ENCODE assay signal across 18 cellular contexts in the genomic region with DNA sequence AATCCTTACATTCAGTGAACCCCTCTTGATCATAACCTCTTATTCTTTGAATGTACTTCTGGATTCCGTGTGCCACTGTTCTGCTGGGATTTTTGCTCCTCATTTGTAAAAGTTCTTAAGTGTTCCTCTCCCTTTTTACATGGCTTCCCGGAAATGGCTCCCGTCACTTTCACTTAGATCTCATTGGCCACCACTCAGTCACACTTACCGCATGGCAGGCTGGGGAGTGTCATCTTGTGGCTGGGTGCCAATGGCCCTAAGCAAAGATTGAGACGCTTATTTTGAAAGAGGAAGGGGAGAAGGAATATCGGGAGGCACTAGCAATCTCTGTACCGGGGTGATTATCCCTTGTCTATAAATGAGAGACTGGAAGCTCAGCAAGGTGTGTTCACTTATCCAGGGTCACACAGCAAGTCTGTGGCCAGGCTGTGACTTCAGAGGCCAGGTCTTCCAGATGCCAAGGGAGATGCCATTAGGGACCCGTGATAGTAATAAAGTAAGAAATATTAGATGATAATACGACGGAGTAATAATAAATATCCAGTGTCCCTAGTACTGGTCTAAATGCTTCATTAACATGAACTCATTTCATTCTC.
DNase-seq lines count a peak whose midpoint lies in the region; ATAC-seq and TF ChIP-seq lines count a peak whose summit lies in the region.
"Had no signal": no experiment of that assay in that cellular context is flagged by ENCODE, and none has a peak within 500 bp of the region (broad histone marks: within the 10 kb centered on the region; RNA-seq: fewer than 3 reads in every experiment).

No MANE protein-coding gene starts in this region.

- 90 to 96% methylated on average over 4 to 9 of the region's 10 CpGs for WGBS in endodermal cell (ENCODE audit: insufficient coverage in 1 of 2, insufficient read length in 1 of 2), 2 experiments

- no peaks in the 10 kb centered on the region for H3K9me3 ChIP-seq in A673 (ENCODE audit: low read depth, low read length, poor library complexity, severe bottlenecking)
- H3K9me3 ChIP-seq in SK-N-MC (ENCODE audit: low read depth, low read length), result no peaks in the 10 kb centered on the region
- no peaks in the 10 kb centered on the region for H3K9me3 ChIP-seq in endodermal cell (ENCODE audit: control insufficient read depth, low read length)
- H3K9me3 ChIP-seq: Peyer's patch had no signal

- no peak overlapping the region for H3K4me3 Mint-ChIP-seq in endodermal cell
- H3K4me3 Mint-ChIP-seq in activated T-helper 1 cell treated with anti-CD3 and anti-CD28 coated beads, Interleukin-12 subunit alpha, Interleukin-12 subunit beta, Interleukin-2, Interleukin-4 antibody, amounts not matched to agents 30 ng/mL and 10 ng/mL and 1 ng/mL, durations not matched to agents 14 hours and 24 hours and 36 hours, result no peak overlapping the region
- H3K4me3 Mint-ChIP-seq: CD14-positive monocyte had no signal

- H3K27ac ChIP-seq in A673 (ENCODE audit: low read depth, low read length, poor library complexity, severe bottlenecking) (no peak overlapping the region), SK-N-MC (peak overlapping the region; percentile 86), endodermal cell (ENCODE audit: low read depth, low read length) (no peak overlapping the region)
- H3K27ac ChIP-seq: Peyer's patch had no signal

- H3K4me3 ChIP-seq in A673 (ENCODE audit: low read depth, low read length, poor library complexity, severe bottlenecking) (no peak overlapping the region), SK-N-MC (peak overlapping the region; percentile 62), endodermal cell (ENCODE audit: low read length) (no peak overlapping the region)
- H3K4me3 ChIP-seq: Peyer's patch had no signal

- POLR2A ChIA-PET in A673 (lab: Charles Lee; ENCODE audit: low non-redundant PET), result interaction anchor here (0.6 kb wide), 1 partner anchor 14 kb away, joined by 4 read pairs; no protein-coding TSS in a partner anchor

- BruUV-seq in A673 (replicated peaks; lab: Mats Ljungman, UMichigan), result no TSS peak

- no peaks in the 10 kb centered on the region for H3K4me1 Mint-ChIP-seq in endodermal cell
- H3K4me1 Mint-ChIP-seq in activated T-helper 1 cell treated with anti-CD3 and anti-CD28 coated beads, Interleukin-12 subunit alpha, Interleukin-12 subunit beta, Interleukin-2, Interleukin-4 antibody, amounts not matched to agents 30 ng/mL and 10 ng/mL and 1 ng/mL, durations not matched to agents 14 hours and 24 hours and 36 hours (ENCODE audit: low read depth), result no peaks in the 10 kb centered on the region
- H3K4me1 Mint-ChIP-seq: CD14-positive monocyte had no signal

- no peak overlapping the region for H3K27ac Mint-ChIP-seq in endodermal cell
- no peak overlapping the region for H3K27ac Mint-ChIP-seq in activated T-helper 1 cell treated with anti-CD3 and anti-CD28 coated beads, Interleukin-12 subunit alpha, Interleukin-12 subunit beta, Interleukin-2, Interleukin-4 antibody, amounts not matched to agents 30 ng/mL and 10 ng/mL and 1 ng/mL, durations not matched to agents 14 hours and 24 hours and 36 hours
- H3K27ac Mint-ChIP-seq: CD14-positive monocyte had no signal

- H3K36me3 ChIP-seq in A673 (ENCODE audit: insufficient read depth, low read length, poor library complexity, severe bottlenecking), result no peaks in the 10 kb centered on the region
- no peaks in the 10 kb centered on the region for H3K36me3 ChIP-seq in SK-N-MC (ENCODE audit: insufficient read depth, low read length)
- H3K36me3 ChIP-seq in endodermal cell (ENCODE audit: control insufficient read depth, insufficient read depth, low read length), result no peaks in the 10 kb centered on the region
- H3K36me3 ChIP-seq: Peyer's patch had no signal

- peak; percentile 65 for DNase-seq in A673 (ENCODE audit: low spot score)
- peak; percentile 9 for DNase-seq in EL
- DNase-seq in SK-N-MC (ENCODE audit: low read depth, low spot score), result no peak
- DNase-seq in endodermal cell, result peak; percentile 31
- no peak for DNase-seq in NCI-H2029 treated with DMSO at 0.1 percent for 48 hours (lab: John Stamatoyannopoulos, UW)
- DNase-seq in activated T-helper 1 cell treated with anti-CD3 and anti-CD28 coated beads, Interleukin-12 subunit alpha, Interleukin-12 subunit beta, Interleukin-2, Interleukin-4 antibody, amounts not matched to agents 30 ng/mL and 10 ng/mL and 1 ng/mL, durations not matched to agents 14 hours and 24 hours and 36 hours (ENCODE audit: low spot score), result no peak
- no peak for DNase-seq in NCI-H2196 (lab: John Stamatoyannopoulos, UW; ENCODE audit: unreplicated experiment)
- DNase-seq: DMS 273 treated with DMSO at 0.1 percent for 48 hours, Karpas-422, MM.1S, NCI-H1417 treated with DMSO at 0.1 percent for 48 hours, NCI-H1930, NCI-H2171 treated with DMSO at 0.1 percent for 48 hours, NCI-H82, Peyer's patch, SIG-M5 had no signal

- no peak for TF ChIP-seq CTCF in A673 (conservative IDR thresholded peaks at IDR 0.05; ENCODE audit: low read depth, low read length)
- TF ChIP-seq CTCF in endodermal cell (conservative IDR thresholded peaks at IDR 0.05), result no peak

- no peaks in the 10 kb centered on the region for H3K4me1 ChIP-seq in A673 (ENCODE audit: insufficient read depth, low read length, poor library complexity, severe bottlenecking)
- no peaks in the 10 kb centered on the region for H3K4me1 ChIP-seq in endodermal cell (ENCODE audit: control insufficient read depth, insufficient read depth, low read length)
- H3K4me1 ChIP-seq: Peyer's patch had no signal

- H3K27me3 Mint-ChIP-seq in endodermal cell (ENCODE audit: insufficient read depth), result no peaks in the 10 kb centered on the region
- H3K27me3 Mint-ChIP-seq in activated T-helper 1 cell treated with anti-CD3 and anti-CD28 coated beads, Interleukin-12 subunit alpha, Interleukin-12 subunit beta, Interleukin-2, Interleukin-4 antibody, amounts not matched to agents 30 ng/mL and 10 ng/mL and 1 ng/mL, durations not matched to agents 14 hours and 24 hours and 36 hours (ENCODE audit: insufficient read depth), result no peaks in the 10 kb centered on the region

- peaks cover 5% of the 10 kb centered on the region for H3K36me3 Mint-ChIP-seq in endodermal cell (ENCODE audit: low read depth)
- H3K36me3 Mint-ChIP-seq in activated T-helper 1 cell treated with anti-CD3 and anti-CD28 coated beads, Interleukin-12 subunit alpha, Interleukin-12 subunit beta, Interleukin-2, Interleukin-4 antibody, amounts not matched to agents 30 ng/mL and 10 ng/mL and 1 ng/mL, durations not matched to agents 14 hours and 24 hours and 36 hours (ENCODE audit: low read depth), result no peaks in the 10 kb centered on the region
- H3K36me3 Mint-ChIP-seq: CD14-positive monocyte had no signal

- intact Hi-C loops in A673 (cut with micrococcal nuclease; ENCODE audit: unreplicated experiment), result no loop called here
- intact Hi-C loops in activated T-helper 1 cell treated with anti-CD3 and anti-CD28 coated beads, Interleukin-12 subunit alpha, Interleukin-12 subunit beta, Interleukin-2, Interleukin-4 antibody, amounts not matched to agents 30 ng/mL and 10 ng/mL and 1 ng/mL, durations not matched to agents 14 hours and 24 hours and 36 hours (cut with micrococcal nuclease), result no loop called here

- CTCF ChIA-PET in A673 (lab: Charles Lee), result interaction anchor here (0.5 kb wide), 1 partner anchor 189 kb away, joined by 3 read pairs; no protein-coding TSS in a partner anchor

- no peaks in the 10 kb centered on the region for H3K9me3 Mint-ChIP-seq in endodermal cell
- no peaks in the 10 kb centered on the region for H3K9me3 Mint-ChIP-seq in activated T-helper 1 cell treated with anti-CD3 and anti-CD28 coated beads, Interleukin-12 subunit alpha, Interleukin-12 subunit beta, Interleukin-2, Interleukin-4 antibody, amounts not matched to agents 30 ng/mL and 10 ng/mL and 1 ng/mL, durations not matched to agents 14 hours and 24 hours and 36 hours

- H3K9ac ChIP-seq in SK-N-MC (ENCODE audit: insufficient read length) (peak overlapping the region; percentile 57), endodermal cell (ENCODE audit: extremely low read depth, low read length, poor library complexity, severe bottlenecking) (no peak overlapping the region)

- no peak for ATAC-seq in GM21619 (IDR thresholded peaks at IDR 0.05; ENCODE audit: unreplicated experiment)

- H3K27me3 ChIP-seq in A673 (replicated peaks; ENCODE audit: insufficient read depth, low read depth, low read length, poor library complexity) (no peaks in the 10 kb centered on the region), endodermal cell (ENCODE audit: control insufficient read depth, insufficient read depth, low read length, poor library complexity, severe bottlenecking) (no peaks in the 10 kb centered on the region)
- H3K27me3 ChIP-seq: Peyer's patch had no signal

Comparison
In these comparisons a context has a peak if more than half of its experiments do, and no peak if none do; other contexts are left out.
1. DNase-seq: peak in A673 (single experiment), EL (single experiment) and endodermal cell (single experiment); none in SK-N-MC (single experiment), NCI-H2029 treated with DMSO at 0.1 percent for 48 hours (single experiment), activated T-helper 1 cell treated with anti-CD3 and anti-CD28 coated beads, Interleukin-12 subunit alpha, Interleukin-12 subunit beta, Interleukin-2, Interleukin-4 antibody, amounts not matched to agents 30 ng/mL and 10 ng/mL and 1 ng/mL, durations not matched to agents 14 hours and 24 hours and 36 hours (single experiment) and NCI-H2196 (single experiment).